ENCODE assay signal across 15 cellular contexts in genomic region chr2:191500566-191501389, GRCh38.
DNase-seq lines count a peak whose midpoint lies in the region; ATAC-seq and TF ChIP-seq lines count a peak whose summit lies in the region.
"Had no signal": no experiment of that assay in that cellular context is flagged by ENCODE, and none has a peak within 500 bp of the region (broad histone marks: within the 10 kb centered on the region; RNA-seq: fewer than 3 reads in every experiment).

No MANE protein-coding gene starts in this region.

- H3K36me3 Mint-ChIP-seq in mesothelial cell of epicardium: no peaks in the 10 kb centered on the region
- H3K36me3 Mint-ChIP-seq in Calu3 (ENCODE audit: insufficient read depth, unreplicated experiment): no peaks in the 10 kb centered on the region
- H3K36me3 Mint-ChIP-seq: activated naive CD8-positive, alpha-beta T cell; CD4-positive, alpha-beta memory T cell had no signal

- CTCF ChIA-PET in Calu3 (lab: Charles Lee): interaction anchor here (1.0 to 1.9 kb wide), 3 partner anchors 283 to 346 kb away, joined by 3 to 10 read pairs (median 4); no protein-coding TSS in a partner anchor

- no peak overlapping the region for H3K4me3 ChIP-seq in epithelial cell of esophagus (ENCODE audit: low read length)
- no peak overlapping the region for H3K4me3 ChIP-seq in suprapubic skin
- no peak overlapping the region for H3K4me3 ChIP-seq in MG63
- H3K4me3 ChIP-seq: prostate gland had no signal

- peak; percentile 24 for DNase-seq in DMS53 (lab: John Stamatoyannopoulos, UW)
- DNase-seq in DMS53 treated with DMSO at 0.1 percent for 48 hours (lab: John Stamatoyannopoulos, UW; ENCODE audit: unreplicated experiment): no peak
- peak; percentile 9 for DNase-seq in epithelial cell of esophagus (ENCODE audit: low read depth)
- DNase-seq in mesothelial cell of epicardium (ENCODE audit: low spot score in 2 of 2, unreplicated experiment in 2 of 2): peak in 1 of 2 experiments; percentile 40
- no peak for DNase-seq in suprapubic skin (ENCODE audit: low spot score in 2 of 2)
- no peak for DNase-seq in Calu3
- DNase-seq in MG63: no peak
- DNase-seq: activated CD4-positive, CD25-positive, alpha-beta regulatory T cell; activated CD8-positive, alpha-beta memory T cell treated with anti-CD3 and anti-CD28 coated beads, Interleukin-2, amount 50 U/mL, for 4 hours; CD4-positive, alpha-beta memory T cell; GF-D8 had no signal

- H3K4me3 Mint-ChIP-seq in mesothelial cell of epicardium (no peak overlapping the region), Calu3 (ENCODE audit: low read depth, unreplicated experiment) (no peak overlapping the region)
- H3K4me3 Mint-ChIP-seq: activated naive CD8-positive, alpha-beta T cell; CD4-positive, alpha-beta memory T cell had no signal

- H3K27me3 Mint-ChIP-seq in mesothelial cell of epicardium (ENCODE audit: low read depth) (no peaks in the 10 kb centered on the region), Calu3 (ENCODE audit: unreplicated experiment) (no peaks in the 10 kb centered on the region)
- H3K27me3 Mint-ChIP-seq: activated naive CD8-positive, alpha-beta T cell had no signal

- peak overlapping the region; percentile 63 for H3K27ac Mint-ChIP-seq in mesothelial cell of epicardium
- H3K27ac Mint-ChIP-seq in Calu3 (ENCODE audit: unreplicated experiment): no peak overlapping the region
- H3K27ac Mint-ChIP-seq: activated naive CD8-positive, alpha-beta T cell; CD4-positive, alpha-beta memory T cell had no signal

- H3K27ac ChIP-seq in suprapubic skin: peak overlapping the region; percentile 45
- H3K27ac ChIP-seq: 22Rv1, prostate gland had no signal

- no peak for TF ChIP-seq EP300 in suprapubic skin (IDR thresholded peaks at IDR 0.05)

- TF ChIP-seq CTCF in epithelial cell of esophagus (IDR thresholded peaks at IDR 0.05; ENCODE audit: insufficient read depth, low read depth, low read length, missing control alignments) (no peak), mesothelial cell of epicardium (IDR thresholded peaks at IDR 0.05; ENCODE audit: unreplicated experiment) (no peak), suprapubic skin (IDR thresholded peaks at IDR 0.05) (no peak), Calu3 (IDR thresholded peaks at IDR 0.05; ENCODE audit: unreplicated experiment) (no peak)

- intact Hi-C loops in Calu3 (cut with micrococcal nuclease; ENCODE audit: unreplicated experiment): loop anchor here (1.0 to 5.0 kb wide), 4 partner anchors 198 to 335 kb away; no protein-coding TSS in a partner anchor

- no peaks in the 10 kb centered on the region for H3K27me3 ChIP-seq in suprapubic skin
- no peaks in the 10 kb centered on the region for H3K27me3 ChIP-seq in MG63

- H3K9me3 ChIP-seq in suprapubic skin (no peaks in the 10 kb centered on the region), MG63 (no peaks in the 10 kb centered on the region)
- H3K9me3 ChIP-seq: prostate gland had no signal

- H3K4me1 Mint-ChIP-seq in mesothelial cell of epicardium: peaks cover 28% of the 10 kb centered on the region
- H3K4me1 Mint-ChIP-seq in Calu3 (ENCODE audit: low read depth, unreplicated experiment): no peaks in the 10 kb centered on the region
- H3K4me1 Mint-ChIP-seq: CD4-positive, alpha-beta memory T cell had no signal

- H3K36me3 ChIP-seq in suprapubic skin (no peaks in the 10 kb centered on the region), MG63 (no peaks in the 10 kb centered on the region)
- H3K36me3 ChIP-seq: prostate gland had no signal

- WGBS in suprapubic skin: 55% methylated on average over 8 of the region's 8 CpGs

- TF ChIP-seq POLR2A in suprapubic skin (IDR thresholded peaks at IDR 0.05): no peak

- no TSS peak for BruUV-seq in Calu3 (replicated peaks; lab: Mats Ljungman, UMichigan)

- no peak for ATAC-seq in HG02610 (IDR thresholded peaks at IDR 0.05; ENCODE audit: unreplicated experiment)

- H3K9me3 Mint-ChIP-seq in mesothelial cell of epicardium: peaks cover 6% of the 10 kb centered on the region
- peaks cover 3% of the 10 kb centered on the region for H3K9me3 Mint-ChIP-seq in Calu3 (ENCODE audit: low read depth, unreplicated experiment)
- H3K9me3 Mint-ChIP-seq: CD4-positive, alpha-beta memory T cell had no signal

- H3K4me1 ChIP-seq in suprapubic skin: peaks cover 20% of the 10 kb centered on the region
- H3K4me1 ChIP-seq: prostate gland had no signal

Comparison
In these comparisons a context has a peak if more than half of its experiments do, and no peak if none do; other contexts are left out.
1. DNase-seq: peak in DMS53 (single experiment) and epithelial cell of esophagus (single experiment); none in DMS53 treated with DMSO at 0.1 percent for 48 hours (single experiment), suprapubic skin (0 of 2), Calu3 (single experiment) and MG63 (single experiment).